ENCODE assay signal across 8 cellular contexts in genomic region chr3:30644615-30645014, GRCh38. TPM values are rescaled to one million over a fixed set of nuclear protein-coding genes. Genes with fewer than 3 reads are reported as not detected.
A peak's percentile ranks its signal among the peaks of the same experiment; 100 is the strongest.
DNase-seq lines count a peak whose midpoint lies in the region; ATAC-seq lines count a peak whose summit lies in the region.

No MANE protein-coding gene starts in this region.

- intact Hi-C loops in activated CD4-positive, alpha-beta T cell treated with anti-CD3 and anti-CD28 coated beads, Interleukin-2, amount 10 ng/mL, durations not matched to agents 24 days and 14 days (cut with micrococcal nuclease) = loop anchor here (1.0 to 5.0 kb wide), 6 partner anchors 9 to 297 kb away; partner anchors contain the start of gene TGFBR2

- DNase-seq in AG08395 (ENCODE audit: low spot score) (peak; percentile 35), fibroblast of peridontal ligament (ENCODE audit: extremely low read depth) (peak; percentile 81), NCI-H774 (lab: John Stamatoyannopoulos, UW) (no peak), DMS79 (lab: John Stamatoyannopoulos, UW) (no peak)
- DNase-seq in activated CD4-positive, alpha-beta T cell treated with anti-CD3 and anti-CD28 coated beads, Interleukin-2, amount 10 ng/mL, durations not matched to agents 24 days and 14 days = peak; percentile 89
- DNase-seq in stimulated activated CD4-positive, alpha-beta T cell treated with anti-CD3 and anti-CD28 coated beads, Interleukin-1b, Interleukin-23, amount 100 ng/mL, for 48 hours = peak; percentile 71

- peaks cover 78% of the 10 kb centered on the region for H3K4me1 Mint-ChIP-seq in activated CD4-positive, alpha-beta T cell treated with anti-CD3 and anti-CD28 coated beads, Interleukin-2, amount 10 ng/mL, durations not matched to agents 24 days and 14 days

- H3K27ac Mint-ChIP-seq in activated CD4-positive, alpha-beta T cell treated with anti-CD3 and anti-CD28 coated beads, Interleukin-2, amount 10 ng/mL, durations not matched to agents 24 days and 14 days = peak overlapping the region; percentile 93

- peaks cover 48% of the 10 kb centered on the region for H3K36me3 Mint-ChIP-seq in activated CD4-positive, alpha-beta T cell treated with anti-CD3 and anti-CD28 coated beads, Interleukin-2, amount 10 ng/mL, durations not matched to agents 24 days and 14 days (ENCODE audit: low read depth)

- peak overlapping the region; percentile 61 for H3K4me3 Mint-ChIP-seq in activated CD4-positive, alpha-beta T cell treated with anti-CD3 and anti-CD28 coated beads, Interleukin-2, amount 10 ng/mL, durations not matched to agents 24 days and 14 days

- ATAC-seq in GM19328 (IDR thresholded peaks at IDR 0.05; ENCODE audit: unreplicated experiment) = peak; percentile 54
- peak; percentile 63 for ATAC-seq in HG03432 (IDR thresholded peaks at IDR 0.05; ENCODE audit: unreplicated experiment)

- peaks cover 3% of the 10 kb centered on the region for H3K9me3 Mint-ChIP-seq in activated CD4-positive, alpha-beta T cell treated with anti-CD3 and anti-CD28 coated beads, Interleukin-2, amount 10 ng/mL, durations not matched to agents 24 days and 14 days

- H3K27me3 Mint-ChIP-seq in activated CD4-positive, alpha-beta T cell treated with anti-CD3 and anti-CD28 coated beads, Interleukin-2, amount 10 ng/mL, durations not matched to agents 24 days and 14 days = no peaks in the 10 kb centered on the region

RNA-seq across cellular contexts. Expression of gene TGFBR2, which starts 38.2 kb away (rescaled TPM):
- 45.3 and 47.6 TPM in 2 replicates for total RNA-seq in activated CD4-positive, alpha-beta T cell treated with anti-CD3 and anti-CD28 coated beads, Interleukin-2, amount 10 ng/mL, durations not matched to agents 24 days and 14 days

Comparison
In these comparisons a context has a peak if more than half of its experiments do, and no peak if none do; other contexts are left out.
1. DNase-seq: peak in AG08395 (single experiment), activated CD4-positive, alpha-beta T cell treated with anti-CD3 and anti-CD28 coated beads, Interleukin-2, amount 10 ng/mL, durations not matched to agents 24 days and 14 days (single experiment), fibroblast of peridontal ligament (single experiment) and stimulated activated CD4-positive, alpha-beta T cell treated with anti-CD3 and anti-CD28 coated beads, Interleukin-1b, Interleukin-23, amount 100 ng/mL, for 48 hours (single experiment); none in NCI-H774 (single experiment) and DMS79 (single experiment).